ENCODE assay signal across 16 cellular contexts in the genomic region with DNA sequence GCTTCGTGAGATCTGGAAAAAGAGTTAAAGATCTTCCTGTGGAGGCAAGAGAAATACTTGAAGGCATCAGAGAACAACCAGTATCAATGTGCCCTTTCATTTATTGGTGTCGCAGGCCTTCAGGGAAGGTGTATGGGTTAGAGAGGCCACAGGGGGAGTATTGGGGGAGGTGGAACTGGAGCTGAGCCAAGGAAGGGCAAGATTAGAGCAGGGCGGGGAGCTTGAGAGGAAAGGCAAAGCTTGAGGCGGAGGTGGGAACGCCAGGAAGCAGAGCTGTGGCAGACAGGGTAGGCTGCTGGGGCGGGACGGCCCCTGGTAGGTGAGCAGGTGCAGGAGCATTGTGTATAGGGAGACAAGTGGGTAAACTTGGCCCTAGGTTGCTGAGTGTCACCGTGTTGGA.
DNase-seq lines count a peak whose midpoint lies in the region; ATAC-seq and TF ChIP-seq lines count a peak whose summit lies in the region.
"Had no signal": no experiment of that assay in that cellular context is flagged by ENCODE, and none has a peak within 500 bp of the region (broad histone marks: within the 10 kb centered on the region; RNA-seq: fewer than 3 reads in every experiment).

No MANE protein-coding gene starts in this region.

- no peaks in the 10 kb centered on the region for H3K9me3 Mint-ChIP-seq in WTC11
- H3K9me3 Mint-ChIP-seq: stimulated activated naive CD8-positive, alpha-beta T cell treated with anti-CD3 and anti-CD28 coated beads, Interleukin-15, amount 100 ng/mL, for 72 hours had no signal

- no peaks in the 10 kb centered on the region for H3K27me3 Mint-ChIP-seq in WTC11 (ENCODE audit: low read depth)
- H3K27me3 Mint-ChIP-seq: stimulated activated naive CD8-positive, alpha-beta T cell treated with anti-CD3 and anti-CD28 coated beads, Interleukin-15, amount 100 ng/mL, for 72 hours had no signal

- TF ChIP-seq CTCF in HEK293 (tag by site-specific recombination; IDR thresholded peaks at IDR 0.05) (peak; percentile 50; the same call in 1 of the 2 replicates), WTC11 (IDR thresholded peaks at IDR 0.05) (no peak), mucosa of descending colon (IDR thresholded peaks at IDR 0.05) (no peak), coronary artery (IDR thresholded peaks at IDR 0.05) (no peak)

- H3K36me3 ChIP-seq in HEK293 (ENCODE audit: control insufficient read depth in 2 of 2, insufficient read depth in 1 of 2, low read length in 2 of 2) (peaks cover 0 to 6% of the 10 kb centered on the region in 2 experiments; a peak in 1 of 3 replicates), mucosa of descending colon (ENCODE audit: low read depth) (no peaks in the 10 kb centered on the region)
- H3K36me3 ChIP-seq: neutrophil, SJCRH30 had no signal

- no peak overlapping the region; the same call in 1 of the 2 replicates for H3K27ac Mint-ChIP-seq in WTC11

- no peaks in the 10 kb centered on the region for H3K36me3 Mint-ChIP-seq in WTC11

- H3K4me3 ChIP-seq in HEK293 (ENCODE audit: low read depth, low read length) (no peak overlapping the region), mucosa of descending colon (no peak overlapping the region), coronary artery (no peak overlapping the region)
- H3K4me3 ChIP-seq: lower lobe of right lung, SJCRH30 had no signal

- peaks cover 23% of the 10 kb centered on the region for H3K4me1 ChIP-seq in HEK293 (ENCODE audit: control insufficient read depth, insufficient read depth, low read length)
- no peaks in the 10 kb centered on the region for H3K4me1 ChIP-seq in mucosa of descending colon (ENCODE audit: low read depth)

- POLR2A ChIA-PET in HEK293 (lab: Yijun Ruan, JAX) (no interaction called here), WTC11 (lab: Charles Lee) (interaction anchor here (0.7 kb wide), 1 partner anchor 1975 kb away, joined by 3 read pairs; no protein-coding TSS in a partner anchor)

- H3K4me3 Mint-ChIP-seq in WTC11 = no peak overlapping the region

- H3K4me1 Mint-ChIP-seq in WTC11 = peaks cover 40% of the 10 kb centered on the region

- H3K27ac ChIP-seq in HEK293 (ENCODE audit: extremely low read depth, low read depth, low read length) = peak overlapping the region; percentile 81
- H3K27ac ChIP-seq in coronary artery = no peak overlapping the region
- H3K27ac ChIP-seq: 22Rv1, lower lobe of right lung, neutrophil, SJCRH30 had no signal

- in situ Hi-C loops in KBM-7 (cut with MboI; ENCODE audit: low pct_unique_long_range_greater_than_20kb, low sequenced_read_pairs) = no loop called here

- CTCF ChIA-PET in HEK293 (lab: Yijun Ruan, JAX) = no interaction called here
- CTCF ChIA-PET in WTC11 (lab: Charles Lee) = no interaction called here

- no peaks in the 10 kb centered on the region for H3K9me3 ChIP-seq in HEK293 (ENCODE audit: control insufficient read depth, insufficient read depth, low read depth, low read length)
- H3K9me3 ChIP-seq in mucosa of descending colon = no peaks in the 10 kb centered on the region
- H3K9me3 ChIP-seq: lower lobe of right lung, neutrophil, SJCRH30 had no signal

- DNase-seq in NCI-H1092 treated with DMSO at 0.1 percent for 48 hours (lab: John Stamatoyannopoulos, UW) (peak; percentile 65), NCI-H1092 (lab: John Stamatoyannopoulos, UW) (no peak), WTC11 (ENCODE audit: low spot score) (no peak), mucosa of descending colon (peak; percentile 24 to 66 (median 48)), kidney glomerular epithelial cell (lab: John Stamatoyannopoulos, UW) (no peak), KBM-7 (no peak), coronary artery (ENCODE audit: low spot score) (no peak)
- DNase-seq: cerebellar nuclear complex; GF-D8; lower lobe of right lung; NCI-H1694; stimulated activated naive CD8-positive, alpha-beta T cell treated with anti-CD3 and anti-CD28 coated beads, Interleukin-15, amount 100 ng/mL, for 72 hours had no signal

- ATAC-seq in WTC11 (peak; percentile 60), mucosa of descending colon (peak; percentile 73)
- ATAC-seq: lower lobe of right lung had no signal

- intact Hi-C loops in mucosa of descending colon (cut with DNase I, micrococcal nuclease) = no loop called here

TF ChIP-seq in HEK293, 187 proteins besides CTCF, POLR2A, EP300 and RAD21 (continues in another document):
- TF ChIP-seq SP7 (tag by site-specific recombination; IDR thresholded peaks at IDR 0.05) (peak; percentile 43; the same call in 1 of the 2 replicates), ZNF518A (tag by site-specific recombination; conservative IDR thresholded peaks at IDR 0.05; ENCODE audit: low read depth) (no peak), ZNF776 (tag by site-specific recombination; IDR thresholded peaks at IDR 0.05; ENCODE audit: borderline replicate concordance) (no peak), MYNN (tag by site-specific recombination; IDR thresholded peaks at IDR 0.05; ENCODE audit: borderline replicate concordance) (no peak), ZNF366 (tag by site-specific recombination; conservative IDR thresholded peaks at IDR 0.05) (no peak)

TF ChIP-seq in WTC11, 78 proteins besides CTCF, POLR2A, EP300 and RAD21:
- TF ChIP-seq JUN (CRISPR knock-in tag; IDR thresholded peaks at IDR 0.05) (no peak), JAZF1 (CRISPR knock-in tag; IDR thresholded peaks at IDR 0.05) (no peak), NFYB (CRISPR knock-in tag; conservative IDR thresholded peaks at IDR 0.05; ENCODE audit: low read depth) (no peak), NFATC4 (CRISPR knock-in tag; IDR thresholded peaks at IDR 0.05) (no peak), ZBTB21 (CRISPR knock-in tag; IDR thresholded peaks at IDR 0.05; ENCODE audit: borderline replicate concordance) (no peak), SP1 (CRISPR knock-in tag; conservative IDR thresholded peaks at IDR 0.05) (no peak), EMX1 (CRISPR knock-in tag; IDR thresholded peaks at IDR 0.05) (no peak), ZNF416 (CRISPR knock-in tag; IDR thresholded peaks at IDR 0.05) (no peak), NR2C2 (CRISPR knock-in tag; IDR thresholded peaks at IDR 0.05) (no peak), NR3C1 (CRISPR knock-in tag; conservative IDR thresholded peaks at IDR 0.05; ENCODE audit: low read depth) (no peak), E2F5 (CRISPR knock-in tag; IDR thresholded peaks at IDR 0.05) (no peak), GABPB1 (CRISPR knock-in tag; IDR thresholded peaks at IDR 0.05) (no peak), GRHL2 (CRISPR knock-in tag; IDR thresholded peaks at IDR 0.05; ENCODE audit: insufficient replicate concordance, severe bottlenecking) (no peak), ATF2 (CRISPR knock-in tag; IDR thresholded peaks at IDR 0.05; ENCODE audit: borderline replicate concordance, low read depth) (no peak), ATF3 (CRISPR knock-in tag; conservative IDR thresholded peaks at IDR 0.05) (no peak), ZNF396 (CRISPR knock-in tag; IDR thresholded peaks at IDR 0.05; ENCODE audit: borderline replicate concordance) (no peak), MXD4 (CRISPR knock-in tag; IDR thresholded peaks at IDR 0.05; ENCODE audit: borderline replicate concordance) (no peak), FOXJ3 (CRISPR knock-in tag; IDR thresholded peaks at IDR 0.05; ENCODE audit: borderline replicate concordance) (no peak)
- TF ChIP-seq, protein P1, sequence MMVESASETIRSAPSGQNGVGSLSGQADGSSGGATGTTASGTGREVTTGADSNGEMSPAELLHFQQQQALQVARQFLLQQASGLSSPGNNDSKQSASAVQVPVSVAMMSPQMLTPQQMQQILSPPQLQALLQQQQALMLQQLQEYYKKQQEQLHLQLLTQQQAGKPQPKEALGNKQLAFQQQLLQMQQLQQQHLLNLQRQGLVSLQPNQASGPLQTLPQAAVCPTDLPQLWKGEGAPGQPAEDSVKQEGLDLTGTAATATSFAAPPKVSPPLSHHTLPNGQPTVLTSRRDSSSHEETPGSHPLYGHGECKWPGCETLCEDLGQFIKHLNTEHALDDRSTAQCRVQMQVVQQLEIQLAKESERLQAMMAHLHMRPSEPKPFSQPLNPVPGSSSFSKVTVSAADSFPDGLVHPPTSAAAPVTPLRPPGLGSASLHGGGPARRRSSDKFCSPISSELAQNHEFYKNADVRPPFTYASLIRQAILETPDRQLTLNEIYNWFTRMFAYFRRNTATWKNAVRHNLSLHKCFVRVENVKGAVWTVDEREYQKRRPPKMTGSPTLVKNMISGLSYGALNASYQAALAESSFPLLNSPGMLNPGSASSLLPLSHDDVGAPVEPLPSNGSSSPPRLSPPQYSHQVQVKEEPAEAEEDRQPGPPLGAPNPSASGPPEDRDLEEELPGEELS (CRISPR knock-in tag; IDR thresholded peaks at IDR 0.05) = no peak

Comparison
In these comparisons a context has a peak if more than half of its experiments do, and no peak if none do; other contexts are left out.
1. DNase-seq: peak in NCI-H1092 treated with DMSO at 0.1 percent for 48 hours (single experiment) and mucosa of descending colon (3 of 3); none in NCI-H1092 (single experiment), WTC11 (single experiment), kidney glomerular epithelial cell (single experiment), KBM-7 (single experiment) and coronary artery (single experiment).